ENCODE assay signal across 1 cellular context in the genomic region with DNA sequence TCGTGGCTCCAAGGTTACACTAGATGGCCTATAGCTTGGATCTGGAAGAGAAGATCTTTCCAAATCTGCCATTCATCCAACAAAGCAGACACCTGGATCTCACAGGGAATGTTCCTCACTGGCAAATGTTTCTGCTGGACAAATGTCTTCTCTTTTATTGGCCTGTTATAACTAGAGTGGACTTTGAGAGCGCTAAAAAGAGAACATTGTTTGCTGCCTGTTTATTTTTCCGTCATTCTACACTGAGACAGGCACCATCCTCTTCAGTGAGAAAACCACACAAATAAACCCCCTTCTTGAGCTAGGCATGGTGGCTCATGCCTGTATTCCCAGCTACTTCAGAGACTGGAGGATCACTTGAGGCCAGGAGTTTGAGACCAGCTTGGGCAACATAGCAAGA.
TF ChIP-seq lines count a peak whose summit lies in the region.

No MANE protein-coding gene starts in this region.

TF ChIP-seq in endothelial cell of umbilical vein, 7 proteins besides CTCF, POLR2A, EP300 and RAD21 (continued from another document):
- TF ChIP-seq POLR2AphosphoS5 (IDR thresholded peaks at IDR 0.05; ENCODE audit: insufficient read depth, low read depth, low read length): no peak
